8 cellular contexts compared by ENCODE assay signal in genomic region chr17:40139566-40140058, GRCh38. TPM values are rescaled to one million over a fixed set of nuclear protein-coding genes. Genes with fewer than 3 reads are reported as not detected.
DNase-seq lines count a peak whose midpoint lies in the region; ATAC-seq lines count a peak whose summit lies in the region.

No MANE protein-coding gene starts in this region.

- no peaks in the 10 kb centered on the region for H3K9me3 ChIP-seq in iPS-18c (ENCODE audit: control insufficient read depth, insufficient read depth, low read length)

- DNase-seq in T-helper 2 cell treated with Interferon-gamma antibody and Interleukin-4, amounts not matched to agents 5 μg/mL and 100 μg/mL, for 36 hours (ENCODE audit: low spot score) = no peak
- DNase-seq in T-helper 2 cell = no peak
- no peak for DNase-seq in activated naive CD8-positive, alpha-beta T cell treated with anti-CD3 and anti-CD28 coated beads for 36 hours
- no peak for DNase-seq in stimulated activated naive B cell treated with anti-CD40 and anti-IgM and Interleukin-4, amounts not matched to agents 10 μg/mL and 1 μg/mL and 100 μg/mL, for 72 hours
- no peak for DNase-seq in mesenteric fat pad (ENCODE audit: low spot score)
- no peak for DNase-seq in GOT3 (lab: John Stamatoyannopoulos, UW)

- H3K4me1 Mint-ChIP-seq in T-helper 2 cell treated with Interferon-gamma antibody and Interleukin-4, amounts not matched to agents 5 μg/mL and 100 μg/mL, for 36 hours (ENCODE audit: low read depth) = peaks cover 27% of the 10 kb centered on the region
- H3K4me1 Mint-ChIP-seq in activated naive CD8-positive, alpha-beta T cell treated with anti-CD3 and anti-CD28 coated beads for 36 hours = peaks cover 36% of the 10 kb centered on the region
- H3K4me1 Mint-ChIP-seq in stimulated activated naive B cell treated with anti-CD40 and anti-IgM and Interleukin-4, amounts not matched to agents 10 μg/mL and 1 μg/mL and 100 μg/mL, for 72 hours = peaks cover 18 to 24% of the 10 kb centered on the region in 2 donors

- H3K9me3 Mint-ChIP-seq in T-helper 2 cell treated with Interferon-gamma antibody and Interleukin-4, amounts not matched to agents 5 μg/mL and 100 μg/mL, for 36 hours = no peaks in the 10 kb centered on the region
- H3K9me3 Mint-ChIP-seq in activated naive CD8-positive, alpha-beta T cell treated with anti-CD3 and anti-CD28 coated beads for 36 hours = no peaks in the 10 kb centered on the region
- no peaks in the 10 kb centered on the region for H3K9me3 Mint-ChIP-seq in stimulated activated naive B cell treated with anti-CD40 and anti-IgM and Interleukin-4, amounts not matched to agents 10 μg/mL and 1 μg/mL and 100 μg/mL, for 72 hours

- peak overlapping the region; percentile 98 for H3K4me3 Mint-ChIP-seq in T-helper 2 cell treated with Interferon-gamma antibody and Interleukin-4, amounts not matched to agents 5 μg/mL and 100 μg/mL, for 36 hours
- peak overlapping the region; percentile 91 for H3K4me3 Mint-ChIP-seq in activated naive CD8-positive, alpha-beta T cell treated with anti-CD3 and anti-CD28 coated beads for 36 hours
- H3K4me3 Mint-ChIP-seq in stimulated activated naive B cell treated with anti-CD40 and anti-IgM and Interleukin-4, amounts not matched to agents 10 μg/mL and 1 μg/mL and 100 μg/mL, for 72 hours = peak overlapping the region; percentile 91 to 98

- H3K27ac Mint-ChIP-seq in T-helper 2 cell treated with Interferon-gamma antibody and Interleukin-4, amounts not matched to agents 5 μg/mL and 100 μg/mL, for 36 hours = peak overlapping the region; percentile 97
- H3K27ac Mint-ChIP-seq in activated naive CD8-positive, alpha-beta T cell treated with anti-CD3 and anti-CD28 coated beads for 36 hours = peak overlapping the region; percentile 94
- peak overlapping the region; percentile 98 for H3K27ac Mint-ChIP-seq in stimulated activated naive B cell treated with anti-CD40 and anti-IgM and Interleukin-4, amounts not matched to agents 10 μg/mL and 1 μg/mL and 100 μg/mL, for 72 hours

- H3K4me3 ChIP-seq in iPS-18c (ENCODE audit: insufficient read depth, low read depth, low read length) = peak overlapping the region; percentile 83

- H3K27me3 Mint-ChIP-seq in T-helper 2 cell treated with Interferon-gamma antibody and Interleukin-4, amounts not matched to agents 5 μg/mL and 100 μg/mL, for 36 hours (ENCODE audit: low read depth) = no peaks in the 10 kb centered on the region
- H3K27me3 Mint-ChIP-seq in activated naive CD8-positive, alpha-beta T cell treated with anti-CD3 and anti-CD28 coated beads for 36 hours = no peaks in the 10 kb centered on the region
- H3K27me3 Mint-ChIP-seq in stimulated activated naive B cell treated with anti-CD40 and anti-IgM and Interleukin-4, amounts not matched to agents 10 μg/mL and 1 μg/mL and 100 μg/mL, for 72 hours = no peaks in the 10 kb centered on the region

- H3K36me3 Mint-ChIP-seq in T-helper 2 cell treated with Interferon-gamma antibody and Interleukin-4, amounts not matched to agents 5 μg/mL and 100 μg/mL, for 36 hours (ENCODE audit: low read depth) = peaks cover 40% of the 10 kb centered on the region
- peaks cover 20% of the 10 kb centered on the region for H3K36me3 Mint-ChIP-seq in activated naive CD8-positive, alpha-beta T cell treated with anti-CD3 and anti-CD28 coated beads for 36 hours
- peaks cover 18 to 46% of the 10 kb centered on the region in 2 donors for H3K36me3 Mint-ChIP-seq in stimulated activated naive B cell treated with anti-CD40 and anti-IgM and Interleukin-4, amounts not matched to agents 10 μg/mL and 1 μg/mL and 100 μg/mL, for 72 hours

- ATAC-seq in HG03103 (IDR thresholded peaks at IDR 0.05; ENCODE audit: low read depth, unreplicated experiment) = peak; percentile 10
- peak; percentile 23 to 29 for ATAC-seq in stimulated activated naive B cell treated with anti-CD40 and anti-IgM and Interleukin-4, amounts not matched to agents 10 μg/mL and 1 μg/mL and 100 μg/mL, for 72 hours (replicated peaks)

RNA-seq across cellular contexts. Expression of gene CASC3, which starts 0.7 kb away (rescaled TPM):
- 10 to 100 TPM; 74.5 to 77.0 TPM for total RNA-seq in activated naive CD8-positive, alpha-beta T cell treated with anti-CD3 and anti-CD28 coated beads for 36 hours
- total RNA-seq in mesenteric fat pad = 84.4 TPM

RNA-seq across cellular contexts. Expression of gene MSL1, which starts 17.8 kb away (rescaled TPM):
- 10 to 100 TPM; 62.7 to 66.7 TPM for total RNA-seq in activated naive CD8-positive, alpha-beta T cell treated with anti-CD3 and anti-CD28 coated beads for 36 hours
- 77.0 TPM for total RNA-seq in mesenteric fat pad

RNA-seq across cellular contexts. Expression of gene RAPGEFL1, which starts 37.7 kb away (rescaled TPM):
- total RNA-seq in activated naive CD8-positive, alpha-beta T cell treated with anti-CD3 and anti-CD28 coated beads for 36 hours = 1 to 10 TPM; 4.3 to 5.1 TPM
- 10.1 TPM for total RNA-seq in mesenteric fat pad

RNA-seq across cellular contexts. Expression of gene NR1D1, which starts 39.2 kb away (rescaled TPM):
- total RNA-seq in activated naive CD8-positive, alpha-beta T cell treated with anti-CD3 and anti-CD28 coated beads for 36 hours = 1 to 10 TPM; 4.8 to 5.8 TPM
- total RNA-seq in mesenteric fat pad = 15.5 TPM
